ENCODE assay signal across 20 cellular contexts in genomic region chr6:147712841-147713240, GRCh38.
"Had no signal": no experiment of that assay in that cellular context is flagged by ENCODE, and none has a peak within 500 bp of the region (broad histone marks: within the 10 kb centered on the region; RNA-seq: fewer than 3 reads in every experiment).

No MANE protein-coding gene starts in this region.

- H3K27ac ChIP-seq: dorsolateral prefrontal cortex, epithelial cell of prostate, esophagus muscularis mucosa, gastroesophageal sphincter, hepatocyte, parathyroid adenoma, prostate gland, right atrium auricular region, sigmoid colon had no signal

- H3K4me2 ChIP-seq: hepatocyte had no signal

- H3K9ac ChIP-seq: parathyroid adenoma had no signal

- H3K9me3 ChIP-seq: gastroesophageal sphincter, prostate gland, right atrium auricular region, sigmoid colon had no signal

- H3K79me2 ChIP-seq: hepatocyte, parathyroid adenoma had no signal

- ATAC-seq: gastroesophageal sphincter; naive thymus-derived CD4-positive, alpha-beta T cell had no signal

- DNase-seq: cortex of kidney; dorsolateral prefrontal cortex; effector CD8-positive, alpha-beta T cell; foreskin fibroblast; mammary epithelial cell; naive thymus-derived CD4-positive, alpha-beta T cell; nephron progenitor cell; sigmoid colon; small intestine; stimulated activated CD4-positive, alpha-beta T cell treated with anti-CD3 and anti-CD28 coated beads, Interleukin-2, amount 100 ng/mL, for 48 hours; stimulated activated naive CD4-positive, alpha-beta T cell treated with Interleukin-2 at 50 U/mL for 16 hours had no signal

- H3K27me3 ChIP-seq: dorsolateral prefrontal cortex, esophagus muscularis mucosa, gastroesophageal sphincter, hepatocyte, right atrium auricular region, sigmoid colon had no signal

- H2AFZ ChIP-seq: hepatocyte, parathyroid adenoma had no signal

- H3K4me3 Mint-ChIP-seq: naive thymus-derived CD4-positive, alpha-beta T cell; nephron progenitor cell had no signal

- H3K27ac Mint-ChIP-seq: naive thymus-derived CD4-positive, alpha-beta T cell; nephron progenitor cell had no signal

- H3K4me3 ChIP-seq: dorsolateral prefrontal cortex, esophagus muscularis mucosa, gastroesophageal sphincter, hepatocyte, prostate gland, right atrium auricular region, sigmoid colon had no signal

- H3K36me3 Mint-ChIP-seq: naive thymus-derived CD4-positive, alpha-beta T cell had no signal

- FAIRE-seq: endometrium, small intestine, urothelium cell line had no signal

- H3K9me3 Mint-ChIP-seq: nephron progenitor cell had no signal

- H3K36me3 ChIP-seq: esophagus muscularis mucosa, gastroesophageal sphincter, prostate gland, right atrium auricular region, sigmoid colon had no signal

- H3K4me1 ChIP-seq: esophagus muscularis mucosa, gastroesophageal sphincter, parathyroid adenoma, prostate gland, right atrium auricular region, sigmoid colon had no signal
